8 cellular contexts compared by ENCODE assay signal in genomic region chr1:40978886-40979240, GRCh38. TPM values are rescaled to one million over a fixed set of nuclear protein-coding genes. Genes with fewer than 3 reads are reported as not detected.
DNase-seq lines count a peak whose midpoint lies in the region; ATAC-seq and TF ChIP-seq lines count a peak whose summit lies in the region.

No MANE protein-coding gene starts in this region.

- peak overlapping the region; percentile 74 to 95 (median 86) for H3K4me3 ChIP-seq in BLaER1 treated with 17β-estradiol and CSF1 and Interleukin-3, amounts not matched to agents 10 nM and 100 nM
- H3K4me3 ChIP-seq in NT2/D1 (ENCODE audit: insufficient read length, low read depth): peak overlapping the region; percentile 89
- H3K4me3 ChIP-seq in neural cell (ENCODE audit: low read length): peak overlapping the region; percentile 88

- no peaks in the 10 kb centered on the region for H3K27me3 ChIP-seq in BLaER1 treated with 17β-estradiol and CSF1 and Interleukin-3, amounts not matched to agents 10 nM and 100 nM
- H3K27me3 ChIP-seq in NT2/D1 (ENCODE audit: insufficient read depth, insufficient read length) (no peaks in the 10 kb centered on the region), neural cell (ENCODE audit: insufficient read depth, low read depth, low read length) (no peaks in the 10 kb centered on the region)

- DNase-seq in NT2/D1 (ENCODE audit: low read depth, low spot score) (no peak), T1000 (lab: John Stamatoyannopoulos, UW) (no peak), OCI-M1 (lab: John Stamatoyannopoulos, UW) (no peak), NCI-H1436 treated with DMSO at 0.1 percent for 48 hours (lab: John Stamatoyannopoulos, UW) (no peak)
- DNase-seq in effector memory CD8-positive, alpha-beta T cell: no peak

- H2AFZ ChIP-seq in neural cell (ENCODE audit: low read depth, low read length): peak overlapping the region; percentile 94

- H3K9ac ChIP-seq in BLaER1 treated with 17β-estradiol and CSF1 and Interleukin-3, amounts not matched to agents 10 nM and 100 nM: peak overlapping the region; percentile 84 to 99 (median 98); a peak in 21 of 22 replicates
- peak overlapping the region; percentile 95 for H3K9ac ChIP-seq in NT2/D1 (ENCODE audit: insufficient read length, low read depth)
- H3K9ac ChIP-seq in neural cell (ENCODE audit: low read length): peak overlapping the region; percentile 83

- peaks cover 6% of the 10 kb centered on the region for H3F3A ChIP-seq in neural cell (ENCODE audit: insufficient read depth, low read length, poor library complexity, severe bottlenecking)

- no peak for TF ChIP-seq CTCF in neural cell (IDR thresholded peaks at IDR 0.05; ENCODE audit: poor library complexity, severe bottlenecking)

- peaks cover 29% of the 10 kb centered on the region for H3K79me2 ChIP-seq in neural cell (replicated peaks; ENCODE audit: insufficient read depth, low read length)

- peaks cover 20 to 22% of the 10 kb centered on the region in 2 donors for H3K4me1 Mint-ChIP-seq in effector memory CD8-positive, alpha-beta T cell (ENCODE audit: low read depth in 2 of 2)

- no peak for TF ChIP-seq RAD21 in neural cell (conservative IDR thresholded peaks at IDR 0.05)

- peaks cover 25 to 47% (median 45%) of the 10 kb centered on the region in 10 experiments for H3K4me1 ChIP-seq in BLaER1 treated with 17β-estradiol and CSF1 and Interleukin-3, amounts not matched to agents 10 nM and 100 nM
- H3K4me1 ChIP-seq in NT2/D1 (ENCODE audit: insufficient read depth, insufficient read length): no peaks in the 10 kb centered on the region

- H3K27me3 Mint-ChIP-seq in effector memory CD8-positive, alpha-beta T cell: no peaks in the 10 kb centered on the region

- H3K36me3 Mint-ChIP-seq in effector memory CD8-positive, alpha-beta T cell (ENCODE audit: insufficient read depth): peaks cover 34% of the 10 kb centered on the region

- H3K27ac ChIP-seq in BLaER1 treated with 17β-estradiol and CSF1 and Interleukin-3, amounts not matched to agents 10 nM and 100 nM: peak overlapping the region; percentile 79 to 99 (median 98); a peak in 21 of 22 replicates
- peak overlapping the region; percentile 85 for H3K27ac ChIP-seq in neural cell (ENCODE audit: low read length)

- TF ChIP-seq EP300 in neural cell (conservative IDR thresholded peaks at IDR 0.05; ENCODE audit: poor library complexity, severe bottlenecking): no peak

- peaks cover 0 to 38% (median 34%) of the 10 kb centered on the region in 11 experiments; a peak in 17 of 22 replicates for H4K20me1 ChIP-seq in BLaER1 treated with 17β-estradiol and CSF1 and Interleukin-3, amounts not matched to agents 10 nM and 100 nM
- H4K20me1 ChIP-seq in neural cell (ENCODE audit: insufficient read depth): no peaks in the 10 kb centered on the region

- peak overlapping the region; percentile 77 to 82 for H3K4me3 Mint-ChIP-seq in effector memory CD8-positive, alpha-beta T cell

- no peaks in the 10 kb centered on the region for H3K9me2 ChIP-seq in neural cell (ENCODE audit: insufficient read depth, low read length)

- H3K9me3 ChIP-seq in BLaER1 treated with 17β-estradiol and CSF1 and Interleukin-3, amounts not matched to agents 10 nM and 100 nM (replicated peaks in 1 of 11): no peaks in the 10 kb centered on the region
- H3K9me3 ChIP-seq in NT2/D1 (ENCODE audit: insufficient read depth, low read length) (no peaks in the 10 kb centered on the region), neural cell (ENCODE audit: low read length) (no peaks in the 10 kb centered on the region)

- no peak for ATAC-seq in effector memory CD8-positive, alpha-beta T cell (replicated peaks)
- no peak for ATAC-seq in GM18519 (IDR thresholded peaks at IDR 0.05; ENCODE audit: low FRiP score, unreplicated experiment)

- peak overlapping the region; percentile 83 to 99 for H3K27ac Mint-ChIP-seq in effector memory CD8-positive, alpha-beta T cell

- peaks cover 4 to 29% (median 21%) of the 10 kb centered on the region in 11 experiments; a peak in 21 of 22 replicates for H3K36me3 ChIP-seq in BLaER1 treated with 17β-estradiol and CSF1 and Interleukin-3, amounts not matched to agents 10 nM and 100 nM
- H3K36me3 ChIP-seq in NT2/D1 (ENCODE audit: insufficient read depth, insufficient read length, low read length) (peaks cover 33% of the 10 kb centered on the region), neural cell (ENCODE audit: insufficient read depth, low read length) (no peaks in the 10 kb centered on the region)

- H3K4me2 ChIP-seq in BLaER1 treated with 17β-estradiol and CSF1 and Interleukin-3, amounts not matched to agents 10 nM and 100 nM: peak overlapping the region; percentile 59 to 98 (median 91)
- H3K4me2 ChIP-seq in neural cell (ENCODE audit: low read length): no peak overlapping the region

- no peaks in the 10 kb centered on the region for H3K9me3 Mint-ChIP-seq in effector memory CD8-positive, alpha-beta T cell

TF ChIP-seq in neural cell, 6 proteins besides CTCF, POLR2A, EP300 and RAD21:
- TF ChIP-seq SMC3 (conservative IDR thresholded peaks at IDR 0.05; ENCODE audit: poor library complexity) (no peak), EZH2 (IDR thresholded peaks at IDR 0.05; ENCODE audit: borderline replicate concordance, insufficient read depth, low read length, poor library complexity, severe bottlenecking) (no peak), MXI1 (conservative IDR thresholded peaks at IDR 0.05; ENCODE audit: poor library complexity, severe bottlenecking) (no peak), TAF1 (IDR thresholded peaks at IDR 0.05; ENCODE audit: low read depth) (no peak), REST (IDR thresholded peaks at IDR 0.05; ENCODE audit: borderline replicate concordance) (no peak), POLR2AphosphoS5 (IDR thresholded peaks at IDR 0.05) (no peak)

RNA-seq across cellular contexts. Expression of gene CTPS1, which starts 0.6 kb away (rescaled TPM):
- 55.2 and 76.1 TPM in 2 replicates for polyA plus RNA-seq in neural cell
- 46.5 and 56.6 TPM in 2 replicates for polyA minus RNA-seq in neural cell

RNA-seq across cellular contexts. Expression of gene SLFNL1, which starts 42.7 kb away (rescaled TPM):
- polyA plus RNA-seq in neural cell: 0.26 and 1.8 TPM in 2 replicates
- polyA minus RNA-seq in neural cell: 1.5 and 2.7 TPM in 2 replicates
